Comparison of ENCODE assay signal across 1 cellular context in the genomic region with DNA sequence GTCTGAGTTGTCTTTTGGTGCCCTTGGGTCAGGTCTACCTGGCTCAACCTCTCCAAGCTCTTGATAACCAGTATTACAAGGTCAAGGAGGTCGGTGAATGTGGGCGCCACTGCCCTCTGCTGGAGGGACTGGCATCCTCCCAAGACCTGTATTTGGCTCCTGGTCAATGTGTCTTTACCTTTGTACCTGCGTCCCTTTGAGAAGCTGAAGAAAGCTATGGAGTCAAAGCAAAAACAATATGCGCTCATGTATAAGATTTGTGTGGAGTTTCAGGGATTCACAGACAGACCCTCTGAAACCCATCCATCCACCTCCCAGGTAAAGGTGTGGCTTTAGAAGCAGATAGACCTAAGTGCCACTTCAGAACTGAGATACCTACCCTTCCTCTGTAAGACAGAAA.
TF ChIP-seq lines count a peak whose summit lies in the region.

No MANE protein-coding gene starts in this region.

TF ChIP-seq in K562, 482 proteins besides CTCF, POLR2A, EP300 and RAD21 (continued from another document):
- TF ChIP-seq, protein P1, sequence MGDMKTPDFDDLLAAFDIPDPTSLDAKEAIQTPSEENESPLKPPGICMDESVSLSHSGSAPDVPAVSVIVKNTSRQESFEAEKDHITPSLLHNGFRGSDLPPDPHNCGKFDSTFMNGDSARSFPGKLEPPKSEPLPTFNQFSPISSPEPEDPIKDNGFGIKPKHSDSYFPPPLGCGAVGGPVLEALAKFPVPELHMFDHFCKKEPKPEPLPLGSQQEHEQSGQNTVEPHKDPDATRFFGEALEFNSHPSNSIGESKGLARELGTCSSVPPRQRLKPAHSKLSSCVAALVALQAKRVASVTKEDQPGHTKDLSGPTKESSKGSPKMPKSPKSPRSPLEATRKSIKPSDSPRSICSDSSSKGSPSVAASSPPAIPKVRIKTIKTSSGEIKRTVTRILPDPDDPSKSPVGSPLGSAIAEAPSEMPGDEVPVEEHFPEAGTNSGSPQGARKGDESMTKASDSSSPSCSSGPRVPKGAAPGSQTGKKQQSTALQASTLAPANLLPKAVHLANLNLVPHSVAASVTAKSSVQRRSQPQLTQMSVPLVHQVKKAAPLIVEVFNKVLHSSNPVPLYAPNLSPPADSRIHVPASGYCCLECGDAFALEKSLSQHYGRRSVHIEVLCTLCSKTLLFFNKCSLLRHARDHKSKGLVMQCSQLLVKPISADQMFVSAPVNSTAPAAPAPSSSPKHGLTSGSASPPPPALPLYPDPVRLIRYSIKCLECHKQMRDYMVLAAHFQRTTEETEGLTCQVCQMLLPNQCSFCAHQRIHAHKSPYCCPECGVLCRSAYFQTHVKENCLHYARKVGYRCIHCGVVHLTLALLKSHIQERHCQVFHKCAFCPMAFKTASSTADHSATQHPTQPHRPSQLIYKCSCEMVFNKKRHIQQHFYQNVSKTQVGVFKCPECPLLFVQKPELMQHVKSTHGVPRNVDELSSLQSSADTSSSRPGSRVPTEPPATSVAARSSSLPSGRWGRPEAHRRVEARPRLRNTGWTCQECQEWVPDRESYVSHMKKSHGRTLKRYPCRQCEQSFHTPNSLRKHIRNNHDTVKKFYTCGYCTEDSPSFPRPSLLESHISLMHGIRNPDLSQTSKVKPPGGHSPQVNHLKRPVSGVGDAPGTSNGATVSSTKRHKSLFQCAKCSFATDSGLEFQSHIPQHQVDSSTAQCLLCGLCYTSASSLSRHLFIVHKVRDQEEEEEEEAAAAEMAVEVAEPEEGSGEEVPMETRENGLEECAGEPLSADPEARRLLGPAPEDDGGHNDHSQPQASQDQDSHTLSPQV (IDR thresholded peaks at IDR 0.05), result no peak
- TF ChIP-seq RBM17 (IDR thresholded peaks at IDR 0.05; ENCODE audit: borderline replicate concordance, low read depth, low read length) (no peak), ZNF175 (CRISPR knock-in tag; IDR thresholded peaks at IDR 0.05; ENCODE audit: low read depth) (no peak), SRSF7 (optimal IDR thresholded peaks at IDR 0.05; ENCODE audit: low read depth, low read length) (no peak), CHD4 (IDR thresholded peaks at IDR 0.05; ENCODE audit: insufficient read depth, insufficient replicate concordance, low read depth, low read length, poor library complexity, severe bottlenecking) (no peak), PHF20 (IDR thresholded peaks at IDR 0.05; ENCODE audit: partially characterized antibody) (no peak), SLC30A9 (CRISPR knock-in tag; IDR thresholded peaks at IDR 0.05) (no peak), EHMT2 (IDR thresholded peaks at IDR 0.05) (0 out of 2 replicates have a peak, but pooled peaks have one; percentile 53), ZNF217 (CRISPR knock-in tag; IDR thresholded peaks at IDR 0.05) (no peak), KLF13 (tag; IDR thresholded peaks at IDR 0.05; ENCODE audit: borderline replicate concordance, low read depth) (no peak), GATA2 (CRISPR knock-in tag; IDR thresholded peaks at IDR 0.05) (no peak), NFRKB (IDR thresholded peaks at IDR 0.05; ENCODE audit: low read depth) (no peak), NR1H2 (CRISPR knock-in tag; IDR thresholded peaks at IDR 0.05) (no peak), NFE2L1 (tag; IDR thresholded peaks at IDR 0.05; ENCODE audit: borderline replicate concordance, low read depth) (no peak), ERF (CRISPR knock-in tag; IDR thresholded peaks at IDR 0.05) (no peak), SMARCE1 (IDR thresholded peaks at IDR 0.05) (no peak), PCBP2 (IDR thresholded peaks at IDR 0.05; ENCODE audit: low read depth, low read length, poor library complexity, severe bottlenecking) (no peak)
- TF ChIP-seq, protein P2, sequence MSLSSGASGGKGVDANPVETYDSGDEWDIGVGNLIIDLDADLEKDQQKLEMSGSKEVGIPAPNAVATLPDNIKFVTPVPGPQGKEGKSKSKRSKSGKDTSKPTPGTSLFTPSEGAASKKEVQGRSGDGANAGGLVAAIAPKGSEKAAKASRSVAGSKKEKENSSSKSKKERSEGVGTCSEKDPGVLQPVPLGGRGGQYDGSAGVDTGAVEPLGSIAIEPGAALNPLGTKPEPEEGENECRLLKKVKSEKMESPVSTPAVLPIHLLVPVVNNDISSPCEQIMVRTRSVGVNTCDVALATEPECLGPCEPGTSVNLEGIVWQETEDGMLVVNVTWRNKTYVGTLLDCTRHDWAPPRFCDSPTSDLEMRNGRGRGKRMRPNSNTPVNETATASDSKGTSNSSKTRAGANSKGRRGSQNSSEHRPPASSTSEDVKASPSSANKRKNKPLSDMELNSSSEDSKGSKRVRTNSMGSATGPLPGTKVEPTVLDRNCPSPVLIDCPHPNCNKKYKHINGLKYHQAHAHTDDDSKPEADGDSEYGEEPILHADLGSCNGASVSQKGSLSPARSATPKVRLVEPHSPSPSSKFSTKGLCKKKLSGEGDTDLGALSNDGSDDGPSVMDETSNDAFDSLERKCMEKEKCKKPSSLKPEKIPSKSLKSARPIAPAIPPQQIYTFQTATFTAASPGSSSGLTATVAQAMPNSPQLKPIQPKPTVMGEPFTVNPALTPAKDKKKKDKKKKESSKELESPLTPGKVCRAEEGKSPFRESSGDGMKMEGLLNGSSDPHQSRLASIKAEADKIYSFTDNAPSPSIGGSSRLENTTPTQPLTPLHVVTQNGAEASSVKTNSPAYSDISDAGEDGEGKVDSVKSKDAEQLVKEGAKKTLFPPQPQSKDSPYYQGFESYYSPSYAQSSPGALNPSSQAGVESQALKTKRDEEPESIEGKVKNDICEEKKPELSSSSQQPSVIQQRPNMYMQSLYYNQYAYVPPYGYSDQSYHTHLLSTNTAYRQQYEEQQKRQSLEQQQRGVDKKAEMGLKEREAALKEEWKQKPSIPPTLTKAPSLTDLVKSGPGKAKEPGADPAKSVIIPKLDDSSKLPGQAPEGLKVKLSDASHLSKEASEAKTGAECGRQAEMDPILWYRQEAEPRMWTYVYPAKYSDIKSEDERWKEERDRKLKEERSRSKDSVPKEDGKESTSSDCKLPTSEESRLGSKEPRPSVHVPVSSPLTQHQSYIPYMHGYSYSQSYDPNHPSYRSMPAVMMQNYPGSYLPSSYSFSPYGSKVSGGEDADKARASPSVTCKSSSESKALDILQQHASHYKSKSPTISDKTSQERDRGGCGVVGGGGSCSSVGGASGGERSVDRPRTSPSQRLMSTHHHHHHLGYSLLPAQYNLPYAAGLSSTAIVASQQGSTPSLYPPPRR (CRISPR knock-in tag; IDR thresholded peaks at IDR 0.05; ENCODE audit: borderline replicate concordance), result no peak
